8 cellular contexts compared by ENCODE assay signal in genomic region chrX:152958524-152959465, GRCh38.
DNase-seq lines count a peak whose midpoint lies in the region; ATAC-seq and TF ChIP-seq lines count a peak whose summit lies in the region.

No MANE protein-coding gene starts in this region.

- TF ChIP-seq POLR2A in GM18951 (IDR thresholded peaks at IDR 0.05; ENCODE audit: extremely low read depth, insufficient read depth, insufficient read length): peak; percentile 50

- in situ Hi-C loops in GM18951 (cut with MboI; ENCODE audit: low sequenced_read_pairs, unreplicated experiment): loop anchor here (25.0 kb wide), 1 partner anchor 1579 kb away; the partner anchor contains the start of genes G6PD and IKBKG

- peak; percentile 95 for ATAC-seq in HG03196 (IDR thresholded peaks at IDR 0.05; ENCODE audit: unreplicated experiment)

- DNase-seq in AG08396 (ENCODE audit: low spot score) (peak; percentile 90), NCI-H345 (lab: John Stamatoyannopoulos, UW) (peak; percentile 91), cerebellar cortex (ENCODE audit: low spot score) (peak; percentile 87), islet precursor cell (peak; percentile 90)
- DNase-seq in activated CD4-positive, CD25-positive, alpha-beta regulatory T cell treated with anti-CD3 and anti-CD28 coated beads, Interleukin-2, amount 50 U/mL, for 16 hours (ENCODE audit: low read depth, low spot score): peak; percentile 87
- peak; percentile 82 for DNase-seq in stimulated activated CD4-positive, alpha-beta T cell treated with anti-CD3 and anti-CD28 coated beads, Interleukin-15, amount 100 ng/mL, for 1 hour (ENCODE audit: low read depth in 1 of 2, low spot score in 1 of 2)

Comparison
In these comparisons a context has a peak if more than half of its experiments do, and no peak if none do; other contexts are left out.
1. Peak in every context shown above with its lines: DNase-seq and ATAC-seq.